In genomic region chr10:50624866-50625491, GRCh38 we compare ENCODE assay signal across 1 cellular context.
TF ChIP-seq lines count a peak whose summit lies in the region.

No MANE protein-coding gene starts in this region.

TF ChIP-seq in WTC11, 78 proteins besides CTCF, POLR2A, EP300 and RAD21 (continued from another document):
- TF ChIP-seq ATF2 (CRISPR knock-in tag; IDR thresholded peaks at IDR 0.05; ENCODE audit: borderline replicate concordance, low read depth) = 0 out of 2 replicates have a peak, but pooled peaks have one; percentile 30
- TF ChIP-seq ARID4B (CRISPR knock-in tag; IDR thresholded peaks at IDR 0.05; ENCODE audit: borderline replicate concordance) = peak; percentile 71
- no peak for TF ChIP-seq CDX4 (CRISPR knock-in tag; IDR thresholded peaks at IDR 0.05; ENCODE audit: borderline replicate concordance)
- TF ChIP-seq SP1 (CRISPR knock-in tag; conservative IDR thresholded peaks at IDR 0.05) = no peak; the same call in 1 of the 2 replicates
- TF ChIP-seq FOXK1 (CRISPR knock-in tag; IDR thresholded peaks at IDR 0.05) = peak; percentile 54
- no peak; the same call in 1 of the 2 replicates for TF ChIP-seq TEAD1 (CRISPR knock-in tag; IDR thresholded peaks at IDR 0.05)
- peak; percentile 90 for TF ChIP-seq MAX (CRISPR knock-in tag; IDR thresholded peaks at IDR 0.05)
- TF ChIP-seq ZBTB43 (CRISPR knock-in tag; IDR thresholded peaks at IDR 0.05) = peak; percentile 96; the same call in 1 of the 2 replicates
- 0 out of 2 replicates have a peak, but pooled peaks have one; percentile 3 for TF ChIP-seq ZNF317 (CRISPR knock-in tag; IDR thresholded peaks at IDR 0.05; ENCODE audit: borderline replicate concordance, low read depth)
- TF ChIP-seq ZNF232 (CRISPR knock-in tag; IDR thresholded peaks at IDR 0.05) = peak; percentile 40; the same call in 1 of the 2 replicates
- TF ChIP-seq CREB1 (CRISPR knock-in tag; IDR thresholded peaks at IDR 0.05) = no peak; the same call in 1 of the 2 replicates
- peak; percentile 71; the same call in 1 of the 2 replicates for TF ChIP-seq NFE2L1 (CRISPR knock-in tag; IDR thresholded peaks at IDR 0.05)
- TF ChIP-seq ZNF121 (CRISPR knock-in tag; IDR thresholded peaks at IDR 0.05) = peak; percentile 2; the same call in 1 of the 2 replicates
- TF ChIP-seq RELA (CRISPR knock-in tag; IDR thresholded peaks at IDR 0.05; ENCODE audit: borderline replicate concordance) = 0 out of 2 replicates have a peak, but pooled peaks have one; percentile 66
- peak; percentile 91 for TF ChIP-seq MYBL2 (CRISPR knock-in tag; IDR thresholded peaks at IDR 0.05)
- no peak for TF ChIP-seq MLX (CRISPR knock-in tag; IDR thresholded peaks at IDR 0.05)
- TF ChIP-seq GTF2I (CRISPR knock-in tag; conservative IDR thresholded peaks at IDR 0.05) = no peak
- no peak; the same call in 1 of the 2 replicates for TF ChIP-seq E2F4 (CRISPR knock-in tag; IDR thresholded peaks at IDR 0.05; ENCODE audit: borderline replicate concordance, low read depth)
- 0 out of 2 replicates have a peak, but pooled peaks have one; percentile 17 for TF ChIP-seq ZNF512 (CRISPR knock-in tag; IDR thresholded peaks at IDR 0.05; ENCODE audit: borderline replicate concordance)
